Comparison of ENCODE assay signal across 2 cellular contexts in genomic region chr5:150288361-150288760, GRCh38.
TF ChIP-seq lines count a peak whose summit lies in the region.

No MANE protein-coding gene starts in this region.

TF ChIP-seq in K562, 482 proteins besides CTCF, POLR2A, EP300 and RAD21:
- 0 out of 2 replicates have a peak, but pooled peaks have one; percentile 15 for TF ChIP-seq C11orf30 (IDR thresholded peaks at IDR 0.05; ENCODE audit: low read depth)
- TF ChIP-seq RCOR1 (IDR thresholded peaks at IDR 0.05; ENCODE audit: borderline replicate concordance in 1 of 2, low read depth in 2 of 2, low read length in 2 of 2) = no peak
- TF ChIP-seq ERF (CRISPR knock-in tag; IDR thresholded peaks at IDR 0.05) = no peak
- 0 out of 2 replicates have a peak, but pooled peaks have one; percentile 35 for TF ChIP-seq ZNF316 (IDR thresholded peaks at IDR 0.05)
- no peak for TF ChIP-seq TAF15 (IDR thresholded peaks at IDR 0.05; ENCODE audit: low read depth, low read length)
- TF ChIP-seq ZFP30 (CRISPR knock-in tag; IDR thresholded peaks at IDR 0.05; ENCODE audit: borderline replicate concordance) = no peak
- TF ChIP-seq ZNF609 (CRISPR knock-in tag; IDR thresholded peaks at IDR 0.05; ENCODE audit: borderline replicate concordance) = no peak
- no peak for TF ChIP-seq ID3 (CRISPR knock-in tag; IDR thresholded peaks at IDR 0.05)
- no peak for TF ChIP-seq ID3 (tag; IDR thresholded peaks at IDR 0.05)
- TF ChIP-seq ILK (tag; IDR thresholded peaks at IDR 0.05; ENCODE audit: borderline replicate concordance, low read depth) = no peak
- no peak for TF ChIP-seq ZBTB12 (CRISPR knock-in tag; IDR thresholded peaks at IDR 0.05)
- no peak for TF ChIP-seq SMARCA5 (IDR thresholded peaks at IDR 0.05)
- no peak for TF ChIP-seq BRD4 (IDR thresholded peaks at IDR 0.05)
- no peak for TF ChIP-seq MXI1 (IDR thresholded peaks at IDR 0.05; ENCODE audit: low read depth, low read length)
- no peak for TF ChIP-seq MBD2 (IDR thresholded peaks at IDR 0.05; ENCODE audit: borderline replicate concordance, low read depth)

TF ChIP-seq in H1, 55 proteins besides CTCF, POLR2A, EP300 and RAD21:
- TF ChIP-seq TCF12 (IDR thresholded peaks at IDR 0.05; ENCODE audit: low read depth, low read length) = no peak
- TF ChIP-seq ATF3 (IDR thresholded peaks at IDR 0.05; ENCODE audit: insufficient read depth, low read depth, low read length) = no peak
- TF ChIP-seq EZH2 (IDR thresholded peaks at IDR 0.05; ENCODE audit: low read depth, low read length, severe bottlenecking) = no peak
- TF ChIP-seq TBP (IDR thresholded peaks at IDR 0.05; ENCODE audit: low read depth, low read length) = no peak
- TF ChIP-seq RXRA (IDR thresholded peaks at IDR 0.05; ENCODE audit: insufficient read depth, low read depth, low read length) = no peak
- no peak for TF ChIP-seq JUND (IDR thresholded peaks at IDR 0.05; ENCODE audit: low read length)
- TF ChIP-seq NANOG (IDR thresholded peaks at IDR 0.05; ENCODE audit: insufficient read depth, low read depth, low read length, poor library complexity, severe bottlenecking) = no peak
- TF ChIP-seq SP4 (IDR thresholded peaks at IDR 0.05; ENCODE audit: low read length) = no peak
- no peak for TF ChIP-seq NRF1 (IDR thresholded peaks at IDR 0.05; ENCODE audit: low read depth, low read length)
- TF ChIP-seq BRCA1 (IDR thresholded peaks at IDR 0.05; ENCODE audit: low read depth, low read length) = no peak
- no peak for TF ChIP-seq KDM1A (IDR thresholded peaks at IDR 0.05; ENCODE audit: borderline replicate concordance, low read length)
- no peak for TF ChIP-seq POLR2AphosphoS5 (IDR thresholded peaks at IDR 0.05; ENCODE audit: low read depth, low read length)
- no peak for TF ChIP-seq KDM4A (IDR thresholded peaks at IDR 0.05; ENCODE audit: low read depth, low read length, severe bottlenecking)
- no peak; the same call in 1 of the 2 replicates for TF ChIP-seq MAFK (IDR thresholded peaks at IDR 0.05; ENCODE audit: low read depth, low read length)
- no peak for TF ChIP-seq RNF2 (IDR thresholded peaks at IDR 0.05; ENCODE audit: borderline replicate concordance, low read depth, low read length, missing control alignments, poor library complexity, severe bottlenecking)
- no peak for TF ChIP-seq HDAC6 (IDR thresholded peaks at IDR 0.05; ENCODE audit: low read depth, low read length)
- no peak for TF ChIP-seq CHD2 (IDR thresholded peaks at IDR 0.05; ENCODE audit: low read length)
- TF ChIP-seq EGR1 (IDR thresholded peaks at IDR 0.05; ENCODE audit: borderline replicate concordance, low read depth, low read length) = no peak
- no peak for TF ChIP-seq SIRT6 (IDR thresholded peaks at IDR 0.05; ENCODE audit: low read length)
- TF ChIP-seq CEBPB (IDR thresholded peaks at IDR 0.05; ENCODE audit: low read depth, low read length) = no peak
TF ChIP-seq in H1: peak in this region for 0.
